Comparison of ENCODE assay signal across 8 cellular contexts in genomic region chr5:7868773-7869473, GRCh38. TPM values are rescaled to one million over a fixed set of nuclear protein-coding genes. Genes with fewer than 3 reads are reported as not detected.
DNase-seq lines count a peak whose midpoint lies in the region; TF ChIP-seq lines count a peak whose summit lies in the region.

A gene with protein sequence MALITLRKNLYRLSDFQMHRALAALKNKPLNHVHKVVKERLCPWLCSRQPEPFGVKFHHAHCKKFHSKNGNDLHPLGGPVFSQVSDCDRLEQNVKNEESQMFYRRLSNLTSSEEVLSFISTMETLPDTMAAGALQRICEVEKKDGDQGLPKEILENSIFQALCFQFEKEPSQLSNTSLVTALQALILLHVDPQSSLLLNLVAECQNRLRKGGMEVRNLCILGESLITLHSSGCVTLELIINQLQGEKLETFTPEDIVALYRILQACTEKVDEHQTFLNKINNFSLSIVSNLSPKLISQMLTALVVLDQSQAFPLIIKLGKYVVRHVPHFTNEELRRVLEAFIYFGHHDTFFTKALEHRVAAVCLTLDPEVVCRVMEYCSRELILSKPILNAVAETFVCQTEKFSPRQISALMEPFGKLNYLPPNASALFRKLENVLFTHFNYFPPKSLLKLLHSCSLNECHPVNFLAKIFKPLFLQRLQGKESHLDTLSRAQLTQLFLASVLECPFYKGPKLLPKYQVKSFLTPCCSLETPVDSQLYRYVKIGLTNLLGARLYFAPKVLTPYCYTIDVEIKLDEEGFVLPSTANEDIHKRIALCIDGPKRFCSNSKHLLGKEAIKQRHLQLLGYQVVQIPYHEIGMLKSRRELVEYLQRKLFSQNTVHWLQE (minus strand): TSS chr5:7869031. CDS start chr5:7868083, 948 bp downstream.
MTRR (plus strand) TSS chr5:7869148; CDS start chr5:7870795, 1,647 bp downstream.

- H3K27me3 ChIP-seq in H7 (ENCODE audit: control insufficient read depth, insufficient read depth, low read length) (no peaks in the 10 kb centered on the region), neural cell (ENCODE audit: insufficient read depth, low read depth, low read length) (no peaks in the 10 kb centered on the region), stomach (no peaks in the 10 kb centered on the region)

- H3F3A ChIP-seq in neural cell (ENCODE audit: insufficient read depth, low read length, poor library complexity, severe bottlenecking), result no peaks in the 10 kb centered on the region

- intact Hi-C loops in stomach (cut with DNase I; ENCODE audit: low total_unique reads), result loop anchor here (10.0 kb wide), 1 partner anchor 1244 kb away; no protein-coding TSS in a partner anchor

- DNase-seq in ELF-1 (ENCODE audit: low read depth, low spot score), result peak; percentile 90
- peak; percentile 95 for DNase-seq in H7
- peak; percentile 92 for DNase-seq in M059J (ENCODE audit: low read depth)
- DNase-seq in SHP77 (lab: John Stamatoyannopoulos, UW), result peak; percentile 94 to 97
- DNase-seq in activated effector memory CD4-positive, alpha-beta T cell treated with Interleukin-2 at 50 U/mL for 16 hours, result peak; percentile 85
- DNase-seq in fibroblast of the aortic adventitia (ENCODE audit: low read depth), result peak; percentile 91
- peak; percentile 94 for DNase-seq in stomach

- H2AFZ ChIP-seq in neural cell (ENCODE audit: low read depth, low read length), result peak within 1 kb of the TSS; percentile 75

- 0 to 1% (median 0%) methylated on average over 20 to 83 of the region's 83 CpGs for WGBS in stomach, 5 donors

- TF ChIP-seq CTCF in fibroblast of the aortic adventitia (IDR thresholded peaks at IDR 0.05; ENCODE audit: insufficient read depth, low read length) (no peak), neural cell (IDR thresholded peaks at IDR 0.05; ENCODE audit: poor library complexity, severe bottlenecking) (peak; percentile 26), stomach (IDR thresholded peaks at IDR 0.05) (no peak)

- no peak for TF ChIP-seq RAD21 in neural cell (conservative IDR thresholded peaks at IDR 0.05)

- TF ChIP-seq EP300 in neural cell (conservative IDR thresholded peaks at IDR 0.05; ENCODE audit: poor library complexity, severe bottlenecking), result peak; percentile 32
- no peak for TF ChIP-seq EP300 in stomach (IDR thresholded peaks at IDR 0.05)

- peak within 1 kb of the TSS; percentile 94 for H3K4me2 ChIP-seq in neural cell (ENCODE audit: low read length)

- no peaks in the 10 kb centered on the region for H4K20me1 ChIP-seq in neural cell (ENCODE audit: insufficient read depth)

- H3K79me2 ChIP-seq in neural cell (replicated peaks; ENCODE audit: insufficient read depth, low read length), result peaks cover 29% of the 10 kb centered on the region

- peak in 1 of 4 donors; percentile 28 for TF ChIP-seq POLR2A in stomach (IDR thresholded peaks at IDR 0.05)

- H3K9me3 ChIP-seq in neural cell (ENCODE audit: low read length), result no peaks in the 10 kb centered on the region
- H3K9me3 ChIP-seq in stomach, result no peaks in the 10 kb centered on the region

- peak within 1 kb of the TSS; percentile 75 for H3K9ac ChIP-seq in neural cell (ENCODE audit: low read length)

- H3K27ac ChIP-seq in neural cell (ENCODE audit: low read length), result peak within 1 kb of the TSS; percentile 31
- peak within 1 kb of the TSS; percentile 86 to 95 (median 91) for H3K27ac ChIP-seq in stomach

- H3K4me3 ChIP-seq in H7 (ENCODE audit: insufficient read depth, low read depth, low read length) (peak within 1 kb of the TSS; percentile 85), fibroblast of the aortic adventitia (ENCODE audit: low read depth, low read length) (peak within 1 kb of the TSS; percentile 85), neural cell (ENCODE audit: low read length) (peak within 1 kb of the TSS; percentile 91), stomach (peak within 1 kb of the TSS; percentile 76 to 98 (median 93))

- no peaks in the 10 kb centered on the region; the same call in 1 of the 2 replicates for H3K36me3 ChIP-seq in H7 (replicated peaks; ENCODE audit: control insufficient read depth, insufficient read depth, low read length)
- no peaks in the 10 kb centered on the region for H3K36me3 ChIP-seq in neural cell (ENCODE audit: insufficient read depth, low read length)
- peaks cover 3 to 23% (median 18%) of the 10 kb centered on the region in 4 donors for H3K36me3 ChIP-seq in stomach

- no peaks in the 10 kb centered on the region for H3K9me2 ChIP-seq in neural cell (ENCODE audit: insufficient read depth, low read length)

- H3K4me1 ChIP-seq in stomach, result peaks cover 11 to 65% (median 42%) of the 10 kb centered on the region in 4 donors

TF ChIP-seq in neural cell, 6 proteins besides CTCF, POLR2A, EP300 and RAD21:
- peak; percentile 19 for TF ChIP-seq REST (IDR thresholded peaks at IDR 0.05; ENCODE audit: borderline replicate concordance)
- peak; percentile 59 for TF ChIP-seq TAF1 (IDR thresholded peaks at IDR 0.05; ENCODE audit: low read depth)
- peak; percentile 74 for TF ChIP-seq POLR2AphosphoS5 (IDR thresholded peaks at IDR 0.05)
- TF ChIP-seq EZH2 (IDR thresholded peaks at IDR 0.05; ENCODE audit: borderline replicate concordance, insufficient read depth, low read length, poor library complexity, severe bottlenecking), result no peak
- peak; percentile 96 for TF ChIP-seq MXI1 (conservative IDR thresholded peaks at IDR 0.05; ENCODE audit: poor library complexity, severe bottlenecking)

RNA-seq across cellular contexts. Expression of the first gene that starts in this region (rescaled TPM):
- 15.4 and 16.4 TPM in 2 replicates for total RNA-seq in H7 (2014; rRNA removed; shearing (Covaris generic))
- total RNA-seq in M059J (2014; rRNA removed; shearing (Covaris generic)), result 30.7 and 32.6 TPM in 2 replicates
- total RNA-seq in fibroblast of the aortic adventitia (ENCODE audit: low replicate concordance) (5.4 and 12.1 TPM in 2 replicates), stomach (10 to 100 TPM in 2 of 5 donors, 1 to 10 TPM in 1, under 1 TPM in 1, not detected in 1; 0.58 to 13.0 (median 7.2) TPM)
- polyA plus RNA-seq in neural cell (21.6 and 27.8 TPM in 2 replicates), stomach (10 to 100 TPM in 1 of 3 donors, 1 to 10 TPM in 2; 8.7 to 11.9 (median 9.9) TPM)
- polyA minus RNA-seq in neural cell, result 27.3 and 27.8 TPM in 2 replicates

RNA-seq across cellular contexts. Expression of gene MTRR, which starts in this region (rescaled TPM):
- total RNA-seq in H7 (2014; rRNA removed; shearing (Covaris generic)), result 30.3 and 31.2 TPM in 2 replicates
- total RNA-seq in M059J (2014; rRNA removed; shearing (Covaris generic)), result 45.1 and 55.0 TPM in 2 replicates
- total RNA-seq in fibroblast of the aortic adventitia (ENCODE audit: low replicate concordance) (21.6 and 40.3 TPM in 2 replicates), stomach (10 to 100 TPM; 11.0 to 53.9 (median 51.3) TPM)
- polyA plus RNA-seq in neural cell (34.1 and 36.1 TPM in 2 replicates), stomach (10 to 100 TPM in 2 of 3 donors, 1 to 10 TPM in 1; 9.7 to 21.8 (median 15.1) TPM)
- polyA minus RNA-seq in neural cell, result 48.5 and 74.0 TPM in 2 replicates

Comparison
In these comparisons a context has a peak if more than half of its experiments do, and no peak if none do; other contexts are left out.
1. Peak in every context shown above with its lines: DNase-seq, H3K4me3 ChIP-seq and H3K27ac ChIP-seq.